ENCODE assay signal across 20 cellular contexts in genomic region chr2:231172020-231172419, GRCh38. TPM values are rescaled to one million over a fixed set of nuclear protein-coding genes. Genes with fewer than 3 reads are reported as not detected.
DNase-seq lines count a peak whose midpoint lies in the region; ATAC-seq and TF ChIP-seq lines count a peak whose summit lies in the region.
"Had no signal": no experiment of that assay in that cellular context is flagged by ENCODE, and none has a peak within 500 bp of the region (broad histone marks: within the 10 kb centered on the region; RNA-seq: fewer than 3 reads in every experiment).

No MANE protein-coding gene starts in this region.

- H3K36me3 ChIP-seq in WERI-Rb-1, result peaks cover 39% of the 10 kb centered on the region

- H3K27me3 ChIP-seq in WERI-Rb-1 (ENCODE audit: insufficient read depth, low read depth, severe bottlenecking), result no peaks in the 10 kb centered on the region
- H3K27me3 ChIP-seq: SJSA1 had no signal

- TF ChIP-seq CTCF in AG09319 (IDR thresholded peaks at IDR 0.05; ENCODE audit: low read depth, low read length) (no peak), WERI-Rb-1 (IDR thresholded peaks at IDR 0.05; ENCODE audit: low read depth, low read length) (no peak)

- H3K27ac ChIP-seq in WERI-Rb-1, result no peak overlapping the region
- H3K27ac ChIP-seq: HL-60, PC-9, SJSA1 had no signal

- ATAC-seq in HG02610 (IDR thresholded peaks at IDR 0.05; ENCODE audit: unreplicated experiment) (no peak), GM19395 (IDR thresholded peaks at IDR 0.05; ENCODE audit: unreplicated experiment) (no peak)

- peak; percentile 55 for DNase-seq in AG09319 (ENCODE audit: extremely low read depth, low read depth)
- DNase-seq in RPMI7951 (ENCODE audit: low read depth), result peak; percentile 62
- DNase-seq in fibroblast of peridontal ligament (ENCODE audit: extremely low read depth), result peak; percentile 83
- peak; percentile 32 for DNase-seq in putamen (ENCODE audit: low spot score)
- no peak for DNase-seq in germinal center (ENCODE audit: low spot score)
- DNase-seq in WERI-Rb-1, result no peak
- DNase-seq: Caco-2, DMS153, H9, MV-4-11, NCI-H1417 treated with DMSO at 0.1 percent for 48 hours, NCI-H2029, NCI-H2171, NCI-H748 treated with DMSO at 0.1 percent for 48 hours, PC-9 had no signal

- no peaks in the 10 kb centered on the region for H3K9me3 ChIP-seq in WERI-Rb-1 (ENCODE audit: severe bottlenecking)
- H3K9me3 ChIP-seq: Caco-2, SJSA1 had no signal

- no peak overlapping the region for H3K4me3 ChIP-seq in WERI-Rb-1 (ENCODE audit: low read depth, low read length)
- H3K4me3 ChIP-seq: PC-9, SJSA1 had no signal

RNA-seq across cellular contexts. Expression of gene ARMC9, which starts 26.4 kb away (rescaled TPM):
- 62.3 and 67.2 TPM in 2 replicates for total RNA-seq in RPMI7951 (2014; rRNA removed; shearing (Covaris generic))

RNA-seq across cellular contexts. Expression of gene HTR2B, which starts 47.2 kb away (rescaled TPM):
- 1.7 TPM in 2 replicates for total RNA-seq in RPMI7951 (2014; rRNA removed; shearing (Covaris generic))
- total RNA-seq: Caco-2, H9, NCI-H460, PC-9 had no signal

Comparison
In these comparisons a context has a peak if more than half of its experiments do, and no peak if none do; other contexts are left out.
1. DNase-seq: peak in AG09319 (single experiment), RPMI7951 (single experiment), fibroblast of peridontal ligament (single experiment) and putamen (single experiment); none in germinal center (single experiment) and WERI-Rb-1 (single experiment).